In the genomic region with DNA sequence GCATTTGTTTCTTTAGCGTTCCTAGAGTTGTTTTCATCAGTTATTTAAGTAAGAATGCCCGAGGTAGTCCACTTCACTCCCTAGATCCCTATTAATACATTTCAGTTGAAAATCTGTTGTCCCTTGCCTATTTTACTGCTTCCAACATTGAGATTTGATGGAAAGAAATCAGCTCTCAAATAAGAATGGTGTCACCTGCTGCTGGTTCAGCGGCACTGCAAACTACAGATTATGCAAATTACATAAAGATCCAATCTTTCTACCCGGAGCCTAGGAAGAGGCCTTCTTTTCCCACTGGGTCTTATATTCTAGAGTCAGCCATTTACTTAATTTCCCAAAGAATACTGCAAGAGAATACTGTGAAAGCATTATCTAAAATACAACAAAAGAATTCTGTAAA, we compare ENCODE assay signal across 2 cellular contexts.
TF ChIP-seq lines count a peak whose summit lies in the region.

No MANE protein-coding gene starts in this region.

TF ChIP-seq in liver, 16 proteins besides CTCF, POLR2A, EP300 and RAD21 (continued from another document):
- TF ChIP-seq REST (IDR thresholded peaks at IDR 0.05) (no peak), JUND (IDR thresholded peaks at IDR 0.05) (no peak), NR2F2 (IDR thresholded peaks at IDR 0.05) (no peak), HNF4G (IDR thresholded peaks at IDR 0.05) (no peak), TAF1 (conservative IDR thresholded peaks at IDR 0.05) (no peak), FOXA1 (IDR thresholded peaks at IDR 0.05) (no peak), HNF4A (conservative IDR thresholded peaks at IDR 0.05) (no peak), ZBTB33 (IDR thresholded peaks at IDR 0.05) (no peak), FOXA2 (IDR thresholded peaks at IDR 0.05) (no peak), GABPA (IDR thresholded peaks at IDR 0.05 in 1 of 2, conservative IDR thresholded peaks at IDR 0.05 in 1 of 2) (no peak), RXRA (IDR thresholded peaks at IDR 0.05) (no peak), ATF3 (IDR thresholded peaks at IDR 0.05) (no peak), YY1 (IDR thresholded peaks at IDR 0.05) (no peak), MAX (IDR thresholded peaks at IDR 0.05) (no peak)

TF ChIP-seq in HepG2, 621 proteins besides CTCF, POLR2A, EP300 and RAD21 (continued from another document):
- TF ChIP-seq CERS6 (CRISPR knock-in tag; IDR thresholded peaks at IDR 0.05), result no peak
- no peak for TF ChIP-seq ATF5 (CRISPR knock-in tag; IDR thresholded peaks at IDR 0.05; ENCODE audit: low read depth)
- TF ChIP-seq MZF1 (CRISPR knock-in tag; IDR thresholded peaks at IDR 0.05; ENCODE audit: borderline replicate concordance), result no peak
- no peak for TF ChIP-seq ZNF232 (CRISPR knock-in tag; IDR thresholded peaks at IDR 0.05; ENCODE audit: borderline replicate concordance)
- no peak for TF ChIP-seq HOXA5 (CRISPR knock-in tag; IDR thresholded peaks at IDR 0.05)
- TF ChIP-seq HOXA3 (CRISPR knock-in tag; IDR thresholded peaks at IDR 0.05), result no peak
- TF ChIP-seq PTBP1 (IDR thresholded peaks at IDR 0.05; ENCODE audit: low read depth, low read length, poor library complexity, severe bottlenecking), result no peak
- no peak for TF ChIP-seq CENPBD1 (CRISPR knock-in tag; IDR thresholded peaks at IDR 0.05; ENCODE audit: borderline replicate concordance, low read depth)
- TF ChIP-seq ZFP41 (CRISPR knock-in tag; IDR thresholded peaks at IDR 0.05; ENCODE audit: borderline replicate concordance), result no peak
- TF ChIP-seq, protein P1, sequence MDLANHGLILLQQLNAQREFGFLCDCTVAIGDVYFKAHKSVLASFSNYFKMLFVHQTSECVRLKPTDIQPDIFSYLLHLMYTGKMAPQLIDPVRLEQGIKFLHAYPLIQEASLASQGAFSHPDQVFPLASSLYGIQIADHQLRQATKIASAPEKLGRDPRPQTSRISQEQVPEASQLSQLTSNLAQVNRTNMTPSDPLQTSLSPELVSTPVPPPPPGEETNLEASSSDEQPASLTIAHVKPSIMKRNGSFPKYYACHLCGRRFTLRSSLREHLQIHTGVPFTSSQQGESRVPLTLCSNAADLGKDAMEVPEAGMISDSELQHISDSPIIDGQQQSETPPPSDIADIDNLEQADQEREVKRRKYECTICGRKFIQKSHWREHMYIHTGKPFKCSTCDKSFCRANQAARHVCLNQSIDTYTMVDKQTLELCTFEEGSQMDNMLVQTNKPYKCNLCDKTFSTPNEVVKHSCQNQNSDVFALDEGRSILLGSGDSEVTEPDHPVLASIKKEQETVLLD (CRISPR knock-in tag; IDR thresholded peaks at IDR 0.05; ENCODE audit: low read depth), result no peak
- no peak for TF ChIP-seq ZNF652 (CRISPR knock-in tag; IDR thresholded peaks at IDR 0.05; ENCODE audit: borderline replicate concordance, low read depth)
- TF ChIP-seq SP5 (CRISPR knock-in tag; IDR thresholded peaks at IDR 0.05; ENCODE audit: borderline replicate concordance, low read depth), result no peak
- no peak for TF ChIP-seq ZNF605 (CRISPR knock-in tag; IDR thresholded peaks at IDR 0.05)
- TF ChIP-seq HNRNPH1 (optimal IDR thresholded peaks at IDR 0.05; ENCODE audit: low read depth, low read length), result no peak
- TF ChIP-seq, protein P2, sequence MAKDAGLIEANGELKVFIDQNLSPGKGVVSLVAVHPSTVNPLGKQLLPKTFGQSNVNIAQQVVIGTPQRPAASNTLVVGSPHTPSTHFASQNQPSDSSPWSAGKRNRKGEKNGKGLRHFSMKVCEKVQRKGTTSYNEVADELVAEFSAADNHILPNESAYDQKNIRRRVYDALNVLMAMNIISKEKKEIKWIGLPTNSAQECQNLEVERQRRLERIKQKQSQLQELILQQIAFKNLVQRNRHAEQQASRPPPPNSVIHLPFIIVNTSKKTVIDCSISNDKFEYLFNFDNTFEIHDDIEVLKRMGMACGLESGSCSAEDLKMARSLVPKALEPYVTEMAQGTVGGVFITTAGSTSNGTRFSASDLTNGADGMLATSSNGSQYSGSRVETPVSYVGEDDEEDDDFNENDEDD (CRISPR knock-in tag; IDR thresholded peaks at IDR 0.05; ENCODE audit: borderline replicate concordance), result no peak
- TF ChIP-seq ZNF496 (CRISPR knock-in tag; IDR thresholded peaks at IDR 0.05; ENCODE audit: insufficient replicate concordance), result no peak
- TF ChIP-seq ZNF432 (CRISPR knock-in tag; IDR thresholded peaks at IDR 0.05; ENCODE audit: borderline replicate concordance), result no peak
- no peak for TF ChIP-seq KLF11 (CRISPR knock-in tag; IDR thresholded peaks at IDR 0.05)
- no peak for TF ChIP-seq ZNF263 (CRISPR knock-in tag; IDR thresholded peaks at IDR 0.05)
TF ChIP-seq in HepG2: peak in this region for 0.
